In genomic region chr3:185928532-185928931, GRCh38 we compare ENCODE assay signal across 10 cellular contexts. TPM values are rescaled to one million over a fixed set of nuclear protein-coding genes. Genes with fewer than 3 reads are reported as not detected.
A peak's percentile ranks its signal among the peaks of the same experiment; 100 is the strongest.
DNase-seq lines count a peak whose midpoint lies in the region; ATAC-seq and TF ChIP-seq lines count a peak whose summit lies in the region.
"Had no signal": no experiment of that assay in that cellular context is flagged by ENCODE, and none has a peak within 500 bp of the region (broad histone marks: within the 10 kb centered on the region; RNA-seq: fewer than 3 reads in every experiment).

No MANE protein-coding gene starts in this region.

- CTCF ChIA-PET in HEK293 (lab: Yijun Ruan, JAX): interaction anchor here (0.6 to 2.0 kb wide), 3 partner anchors 11 to 268 kb away, joined by 4 to 5 read pairs (median 4); no protein-coding TSS in a partner anchor

- TF ChIP-seq POLR2A in adrenal gland (IDR thresholded peaks at IDR 0.05): no peak

- peaks cover 62% of the 10 kb centered on the region for H3K36me3 Mint-ChIP-seq in CD4-positive, CD25-positive, alpha-beta regulatory T cell

- no peaks in the 10 kb centered on the region for H3K9me3 ChIP-seq in CD4-positive, CD25-positive, alpha-beta regulatory T cell (ENCODE audit: control insufficient read depth in 2 of 2, low read length in 2 of 2)
- H3K9me3 ChIP-seq in HEK293 (ENCODE audit: control insufficient read depth, insufficient read depth, low read depth, low read length) (no peaks in the 10 kb centered on the region), adrenal gland (replicated peaks in 1 of 3) (no peaks in the 10 kb centered on the region), mucosa of descending colon (no peaks in the 10 kb centered on the region)

- intact Hi-C loops in adrenal gland (cut with DNase I) (no loop called here), mucosa of descending colon (cut with DNase I, micrococcal nuclease) (no loop called here)

- H3K9me3 Mint-ChIP-seq in CD4-positive, CD25-positive, alpha-beta regulatory T cell: no peaks in the 10 kb centered on the region

- H3K27me3 ChIP-seq in CD4-positive, CD25-positive, alpha-beta regulatory T cell (ENCODE audit: control insufficient read depth, insufficient read depth, low read length): no peaks in the 10 kb centered on the region
- no peaks in the 10 kb centered on the region for H3K27me3 ChIP-seq in adrenal gland

- no peaks in the 10 kb centered on the region for H3K27me3 Mint-ChIP-seq in CD4-positive, CD25-positive, alpha-beta regulatory T cell

- peaks cover 84% of the 10 kb centered on the region for H3K4me1 ChIP-seq in CD4-positive, CD25-positive, alpha-beta regulatory T cell (ENCODE audit: control insufficient read depth, insufficient read depth, low read length, poor library complexity, severe bottlenecking)
- H3K4me1 ChIP-seq in HEK293 (ENCODE audit: control insufficient read depth, insufficient read depth, low read length): peaks cover 43% of the 10 kb centered on the region
- H3K4me1 ChIP-seq in adrenal gland (replicated peaks in 1 of 2): peaks cover 73 to 100% of the 10 kb centered on the region in 2 donors
- H3K4me1 ChIP-seq in mucosa of descending colon (ENCODE audit: low read depth): peaks cover 65% of the 10 kb centered on the region

- H3K27ac Mint-ChIP-seq in CD4-positive, CD25-positive, alpha-beta regulatory T cell: peak overlapping the region in 2 of 3 donors; percentile 66 to 81

- H3K4me3 Mint-ChIP-seq in CD4-positive, CD25-positive, alpha-beta regulatory T cell: peak overlapping the region; percentile 81 to 100 (median 94)

- H3K27ac ChIP-seq in CD4-positive, CD25-positive, alpha-beta regulatory T cell (ENCODE audit: insufficient read depth, low read length, poor library complexity, severe bottlenecking): peak overlapping the region; percentile 62
- H3K27ac ChIP-seq in HEK293 (ENCODE audit: extremely low read depth, low read depth, low read length): no peak overlapping the region
- peak overlapping the region in 3 of 5 donors; percentile 28 to 47 (median 30) for H3K27ac ChIP-seq in adrenal gland

- H3K4me3 ChIP-seq in CD4-positive, CD25-positive, alpha-beta regulatory T cell (ENCODE audit: low read depth, low read length): peak overlapping the region; percentile 97
- H3K4me3 ChIP-seq in HEK293 (ENCODE audit: low read depth, low read length): no peak overlapping the region
- peak overlapping the region in 1 of 4 donors; percentile 21 for H3K4me3 ChIP-seq in adrenal gland
- no peak overlapping the region for H3K4me3 ChIP-seq in mucosa of descending colon

- no peak for ATAC-seq in CD4-positive, CD25-positive, alpha-beta regulatory T cell (ENCODE audit: low read depth in 2 of 2)
- peak; percentile 43 for ATAC-seq in mucosa of descending colon
- ATAC-seq in GM21367 (IDR thresholded peaks at IDR 0.05; ENCODE audit: unreplicated experiment): no peak
- ATAC-seq in HG03521 (IDR thresholded peaks at IDR 0.05; ENCODE audit: unreplicated experiment): no peak

- 24 to 33% (median 27%) methylated on average over 1 of the region's 1 CpG for WGBS in adrenal gland, 4 donors

- DNase-seq in CD4-positive, CD25-positive, alpha-beta regulatory T cell: no peak
- DNase-seq in adrenal gland (no peak), mucosa of descending colon (no peak), NCI-H2196 treated with DMSO at 0.1 percent for 48 hours (lab: John Stamatoyannopoulos, UW; ENCODE audit: unreplicated experiment) (no peak), NCI-H1694 treated with DMSO at 0.1 percent for 48 hours (lab: John Stamatoyannopoulos, UW) (no peak)
- DNase-seq: GDM1, NCI-H1436 treated with DMSO at 0.1 percent for 48 hours had no signal

- H3K4me1 Mint-ChIP-seq in CD4-positive, CD25-positive, alpha-beta regulatory T cell: peaks cover 67 to 96% (median 89%) of the 10 kb centered on the region in 4 donors

- POLR2A ChIA-PET in HEK293 (lab: Yijun Ruan, JAX): interaction anchor here (1.0 to 2.6 kb wide), 2 partner anchors 9 to 106 kb away, joined by 3 to 17 read pairs; partner anchors contain the start of gene TRA2B

- H3K36me3 ChIP-seq in CD4-positive, CD25-positive, alpha-beta regulatory T cell (ENCODE audit: control insufficient read depth, insufficient read depth, low read length): peaks cover 64% of the 10 kb centered on the region
- peaks cover 10 to 89% of the 10 kb centered on the region in 2 experiments for H3K36me3 ChIP-seq in HEK293 (ENCODE audit: control insufficient read depth in 2 of 2, insufficient read depth in 1 of 2, low read length in 2 of 2)
- H3K36me3 ChIP-seq in adrenal gland (replicated peaks in 1 of 2): peaks cover 0 to 35% of the 10 kb centered on the region in 2 donors
- H3K36me3 ChIP-seq in mucosa of descending colon (ENCODE audit: low read depth): peaks cover 9% of the 10 kb centered on the region

- TF ChIP-seq CTCF in HEK293 (tag by site-specific recombination; IDR thresholded peaks at IDR 0.05): no peak
- no peak for TF ChIP-seq CTCF in adrenal gland (IDR thresholded peaks at IDR 0.05)
- TF ChIP-seq CTCF in mucosa of descending colon (IDR thresholded peaks at IDR 0.05): no peak

TF ChIP-seq in HEK293, 187 proteins besides CTCF, POLR2A, EP300 and RAD21:
- TF ChIP-seq ZXDB (tag by site-specific recombination; IDR thresholded peaks at IDR 0.05) (no peak), PRDM1 (tag by site-specific recombination; IDR thresholded peaks at IDR 0.05) (peak; percentile 74), PRDM4 (tag by site-specific recombination; IDR thresholded peaks at IDR 0.05) (no peak), ZNF530 (tag by site-specific recombination; IDR thresholded peaks at IDR 0.05; ENCODE audit: low read depth) (no peak), ZNF677 (tag by site-specific recombination; IDR thresholded peaks at IDR 0.05) (no peak), HOXA7 (CRISPR knock-in tag; IDR thresholded peaks at IDR 0.05; ENCODE audit: borderline replicate concordance) (no peak), ZBTB20 (tag by site-specific recombination; IDR thresholded peaks at IDR 0.05) (peak; percentile 54; the same call in 1 of the 2 replicates), ZNF830 (tag by site-specific recombination; IDR thresholded peaks at IDR 0.05; ENCODE audit: low read depth) (no peak), PRDM6 (tag by site-specific recombination; IDR thresholded peaks at IDR 0.05) (0 out of 2 replicates have a peak, but pooled peaks have one; percentile 2)
- TF ChIP-seq, protein P1, sequence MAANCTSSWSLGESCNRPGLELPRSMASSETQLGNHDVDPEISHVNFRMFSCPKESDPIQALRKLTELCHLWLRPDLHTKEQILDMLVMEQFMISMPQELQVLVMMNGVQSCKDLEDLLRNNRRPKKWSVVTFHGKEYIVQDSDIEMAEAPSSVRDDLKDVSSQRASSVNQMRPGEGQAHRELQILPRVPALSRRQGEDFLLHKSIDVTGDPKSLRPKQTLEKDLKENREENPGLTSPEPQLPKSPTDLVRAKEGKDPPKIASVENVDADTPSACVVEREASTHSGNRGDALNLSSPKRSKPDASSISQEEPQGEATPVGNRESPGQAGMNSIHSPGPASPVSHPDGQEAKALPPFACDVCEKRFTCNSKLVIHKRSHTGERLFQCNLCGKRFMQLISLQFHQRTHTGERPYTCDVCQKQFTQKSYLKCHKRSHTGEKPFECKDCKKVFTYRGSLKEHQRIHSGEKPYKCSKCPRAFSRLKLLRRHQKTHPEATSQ (tag by site-specific recombination; IDR thresholded peaks at IDR 0.05): no peak
- TF ChIP-seq, protein P2, sequence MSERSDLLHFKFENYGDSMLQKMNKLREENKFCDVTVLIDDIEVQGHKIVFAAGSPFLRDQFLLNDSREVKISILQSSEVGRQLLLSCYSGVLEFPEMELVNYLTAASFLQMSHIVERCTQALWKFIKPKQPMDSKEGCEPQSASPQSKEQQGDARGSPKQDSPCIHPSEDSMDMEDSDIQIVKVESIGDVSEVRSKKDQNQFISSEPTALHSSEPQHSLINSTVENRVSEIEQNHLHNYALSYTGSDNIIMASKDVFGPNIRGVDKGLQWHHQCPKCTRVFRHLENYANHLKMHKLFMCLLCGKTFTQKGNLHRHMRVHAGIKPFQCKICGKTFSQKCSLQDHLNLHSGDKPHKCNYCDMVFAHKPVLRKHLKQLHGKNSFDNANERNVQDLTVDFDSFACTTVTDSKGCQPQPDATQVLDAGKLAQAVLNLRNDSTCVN (tag by site-specific recombination; optimal IDR thresholded peaks at IDR 0.05): no peak

RNA-seq across cellular contexts. Expression of gene TRA2B, which starts 9.3 kb away (rescaled TPM):
- 631 TPM for total RNA-seq in CD4-positive, CD25-positive, alpha-beta regulatory T cell
- polyA plus RNA-seq in CD4-positive, CD25-positive, alpha-beta regulatory T cell: 100 to 1,000 TPM; 187 to 233 (median 205) TPM
- total RNA-seq in adrenal gland (100 to 1,000 TPM in 5 of 8 donors, 10 to 100 TPM in 3; 80.4 to 143 (median 106) TPM), mucosa of descending colon (100 to 1,000 TPM in 1 of 3 donors, 10 to 100 TPM in 2; 77.0 to 121 (median 92.0) TPM)
- 100 to 1,000 TPM in 1 of 3 donors, 10 to 100 TPM in 2; 78.2 to 242 (median 78.9) TPM for polyA plus RNA-seq in adrenal gland
